In the genomic region with DNA sequence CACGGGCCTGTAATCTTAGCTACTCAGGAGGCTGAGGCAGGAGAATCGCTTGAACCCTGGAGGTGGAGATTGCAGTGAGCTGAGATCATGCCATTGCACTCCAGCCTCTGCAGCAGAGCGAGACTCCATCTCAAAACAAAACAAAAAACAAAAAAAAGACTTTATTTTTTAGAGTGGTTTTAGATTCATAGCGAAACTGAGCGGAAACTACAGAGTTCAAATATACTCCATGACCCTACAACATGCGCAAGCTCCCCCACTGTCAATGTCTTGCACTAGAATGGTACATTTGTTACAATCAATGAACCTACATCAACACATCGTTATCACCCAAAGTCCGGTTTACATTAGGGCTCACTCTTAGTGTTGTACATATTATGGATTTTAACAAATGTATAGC, we compare ENCODE assay signal across 10 cellular contexts. TPM values are rescaled to one million over a fixed set of nuclear protein-coding genes. Genes with fewer than 3 reads are reported as not detected.
DNase-seq lines count a peak whose midpoint lies in the region; ATAC-seq, FAIRE-seq and TF ChIP-seq lines count a peak whose summit lies in the region.
"Had no signal": no experiment of that assay in that cellular context is flagged by ENCODE, and none has a peak within 500 bp of the region (broad histone marks: within the 10 kb centered on the region; RNA-seq: fewer than 3 reads in every experiment).

No MANE protein-coding gene starts in this region.

- H3K4me3 ChIP-seq in aorta (ENCODE audit: low read length in 2 of 2) (no peak overlapping the region), small intestine (ENCODE audit: low read depth in 1 of 2, low read length in 2 of 2) (no peak overlapping the region), sigmoid colon (no peak overlapping the region), mammary epithelial cell (replicated peaks in 1 of 3; ENCODE audit: insufficient read depth in 1 of 3, low read depth in 2 of 3, low read length in 3 of 3) (no peak overlapping the region)

- no peak for TF ChIP-seq POLR2A in sigmoid colon (IDR thresholded peaks at IDR 0.05)

- FAIRE-seq in small intestine (lab: Jason Lieb, UNC) = no peak

- H3K79me2 ChIP-seq in mammary epithelial cell (ENCODE audit: insufficient read depth, low read length) = peaks cover 22% of the 10 kb centered on the region

- H3K36me3 ChIP-seq in aorta (ENCODE audit: control insufficient read depth in 1 of 2, insufficient read depth in 2 of 2, low read length in 1 of 2) (no peaks in the 10 kb centered on the region), small intestine (ENCODE audit: control insufficient read depth in 2 of 2, insufficient read depth in 2 of 2, low read length in 2 of 2) (no peaks in the 10 kb centered on the region), sigmoid colon (no peaks in the 10 kb centered on the region), mammary epithelial cell (ENCODE audit: insufficient read depth, low read length) (no peaks in the 10 kb centered on the region)

- dilution Hi-C loops in mammary epithelial cell (cut with HindIII; ENCODE audit: low sequenced_read_pairs) = no loop called here

- intact Hi-C loops in aorta (cut with DNase I) = no loop called here
- intact Hi-C loops in sigmoid colon (cut with DNase I) = loop anchor here (5.0 kb wide), 1 partner anchor 331 kb away; the partner anchor contains the start of gene UBP1
- intact Hi-C loops in mammary epithelial cell (cut with micrococcal nuclease) = loop anchor here (5.0 kb wide), 1 partner anchor 164 kb away; no protein-coding TSS in a partner anchor

- no peaks in the 10 kb centered on the region for H3K4me1 ChIP-seq in aorta (ENCODE audit: control insufficient read depth in 1 of 2, insufficient read depth in 2 of 2, low read length in 2 of 2)
- H3K4me1 ChIP-seq in small intestine (ENCODE audit: control insufficient read depth in 2 of 2, insufficient read depth in 1 of 2, low read depth in 1 of 2, low read length in 1 of 2) = peaks cover 2 to 3% of the 10 kb centered on the region in 2 donors
- peaks cover 0 to 18% (median 6%) of the 10 kb centered on the region in 4 donors for H3K4me1 ChIP-seq in sigmoid colon
- no peaks in the 10 kb centered on the region for H3K4me1 ChIP-seq in mammary epithelial cell (ENCODE audit: insufficient read depth, low read length)

- H2AFZ ChIP-seq in mammary epithelial cell (ENCODE audit: low read depth, low read length) = no peak overlapping the region

- H3K27me3 ChIP-seq in aorta (ENCODE audit: control insufficient read depth in 1 of 2, insufficient read depth in 2 of 2, low read length in 1 of 2) = no peaks in the 10 kb centered on the region
- no peaks in the 10 kb centered on the region for H3K27me3 ChIP-seq in small intestine (ENCODE audit: control insufficient read depth in 2 of 2, insufficient read depth in 2 of 2, low read length in 2 of 2)
- no peaks in the 10 kb centered on the region for H3K27me3 ChIP-seq in sigmoid colon
- no peaks in the 10 kb centered on the region for H3K27me3 ChIP-seq in mammary epithelial cell (ENCODE audit: insufficient read depth, low read length)

- BruUV-seq in mammary epithelial cell (replicated peaks; lab: Mats Ljungman, UMichigan) = no TSS peak

- ATAC-seq in GM19043 (IDR thresholded peaks at IDR 0.05; ENCODE audit: low read depth, unreplicated experiment) (peak; percentile 36), HG02798 (IDR thresholded peaks at IDR 0.05; ENCODE audit: poor library complexity, unreplicated experiment) (peak; percentile 28), HG03565 (IDR thresholded peaks at IDR 0.05; ENCODE audit: unreplicated experiment) (peak; percentile 42), aorta (ENCODE audit: low FRiP score) (no peak)

- CTCF ChIA-PET in mammary epithelial cell (lab: Charles Lee; ENCODE audit: low non-redundant PET) = no interaction called here

- 96 to 97% methylated on average over 8 of the region's 8 CpGs for WGBS in aorta, 2 donors
- WGBS in small intestine, 3 donors = 73 to 92% (median 87%) methylated on average over 8 of the region's 8 CpGs
- 83 to 92% methylated on average over 8 of the region's 8 CpGs for WGBS in sigmoid colon, 2 donors
- 96% methylated on average over 8 of the region's 8 CpGs for WGBS in mammary epithelial cell (ENCODE audit: low coverage, missing lambda C conversion rate)

- TF ChIP-seq EP300 in sigmoid colon (IDR thresholded peaks at IDR 0.05) = no peak

- TF ChIP-seq CTCF in GM10266 (IDR thresholded peaks at IDR 0.05; ENCODE audit: control insufficient read depth, insufficient read depth, low read depth, missing control alignments) (no peak), sigmoid colon (IDR thresholded peaks at IDR 0.05) (no peak), mammary epithelial cell (conservative IDR thresholded peaks at IDR 0.05 in 1 of 2, IDR thresholded peaks at IDR 0.05 in 1 of 2; ENCODE audit: extremely low read depth in 1 of 2, insufficient read depth in 1 of 2, low read depth in 1 of 2, low read length in 2 of 2) (no peak)

- H3K9me3 ChIP-seq in aorta (ENCODE audit: control insufficient read depth, low read length) = no peaks in the 10 kb centered on the region
- no peaks in the 10 kb centered on the region for H3K9me3 ChIP-seq in small intestine (ENCODE audit: control insufficient read depth, low read depth)
- no peaks in the 10 kb centered on the region for H3K9me3 ChIP-seq in sigmoid colon
- H3K9me3 ChIP-seq in mammary epithelial cell (replicated peaks; ENCODE audit: insufficient read depth, low read length) = no peaks in the 10 kb centered on the region

- no peak overlapping the region for H3K4me2 ChIP-seq in mammary epithelial cell (ENCODE audit: insufficient read depth, low read depth, low read length)

- in situ Hi-C loops in mammary epithelial cell (cut with MboI; ENCODE audit: low sequenced_read_pairs in 2 of 2) = no loop called here

- DNase-seq in GM10266 (ENCODE audit: extremely low spot score) (peak; percentile 51), aorta (no peak), small intestine (no peak), sigmoid colon (no peak), mammary epithelial cell (no peak)
- DNase-seq: anterior cingulate cortex, NCI-H2029 had no signal

- no peaks in the 10 kb centered on the region for H4K20me1 ChIP-seq in mammary epithelial cell (ENCODE audit: insufficient read depth, low read length)

- no peak overlapping the region for H3K9ac ChIP-seq in mammary epithelial cell (ENCODE audit: insufficient read depth, low read length)

- H3K27ac ChIP-seq in aorta (ENCODE audit: low read depth in 1 of 2, low read length in 2 of 2) (no peak overlapping the region), small intestine (ENCODE audit: low read depth in 1 of 2, low read length in 1 of 2) (no peak overlapping the region), sigmoid colon (no peak overlapping the region), mammary epithelial cell (ENCODE audit: insufficient read depth, low read depth, low read length) (no peak overlapping the region)

RNA-seq across cellular contexts. Expression of gene CRTAP, which starts 2.2 kb away (rescaled TPM):
- total RNA-seq in aorta (100 to 1,000 TPM; 297 to 370 TPM), sigmoid colon (100 to 1,000 TPM; 245 to 509 (median 309) TPM), mammary epithelial cell (100 to 1,000 TPM; 109 to 171 TPM)
- polyA plus RNA-seq in aorta (100 to 1,000 TPM; 282 to 287 TPM), small intestine (10 to 100 TPM; 13.0 to 90.7 (median 50.8) TPM), sigmoid colon (100 to 1,000 TPM in 1 of 3 donors, 10 to 100 TPM in 2; 25.7 to 124 (median 72.3) TPM), mammary epithelial cell (143 TPM)
- 158 TPM for polyA minus RNA-seq in mammary epithelial cell

RNA-seq across cellular contexts. Expression of gene GLB1, which starts 14.6 kb away (rescaled TPM):
- total RNA-seq in aorta = 10 to 100 TPM; 31.0 to 56.9 TPM
- 10 to 100 TPM; 14.1 to 17.5 TPM for polyA plus RNA-seq in aorta
- polyA plus RNA-seq in small intestine = 10 to 100 TPM; 19.2 to 29.8 (median 19.5) TPM
- total RNA-seq in sigmoid colon = 10 to 100 TPM; 36.5 to 55.4 (median 40.0) TPM
- polyA plus RNA-seq in sigmoid colon = 10 to 100 TPM; 28.2 to 32.9 (median 30.5) TPM
- 10 to 100 TPM; 74.2 to 74.5 TPM for total RNA-seq in mammary epithelial cell
- polyA plus RNA-seq in mammary epithelial cell = 61.6 TPM
- polyA minus RNA-seq in mammary epithelial cell = 90.5 TPM

RNA-seq across cellular contexts. Expression of gene TMPPE, which starts 14.6 kb away (rescaled TPM):
- 1 to 10 TPM; 7.8 to 8.2 TPM for total RNA-seq in aorta
- under 1 TPM; 0.38 to 0.43 TPM for polyA plus RNA-seq in aorta
- polyA plus RNA-seq in small intestine = 1 to 10 TPM in 1 of 3 donors, under 1 TPM in 1, not detected in 1; 0.27 to 2.2 TPM
- 1 to 10 TPM; 4.2 to 5.8 (median 4.8) TPM for total RNA-seq in sigmoid colon
- 1 to 10 TPM in 1 of 3 donors, under 1 TPM in 1, not detected in 1; 0.92 to 3.4 TPM for polyA plus RNA-seq in sigmoid colon
- total RNA-seq in mammary epithelial cell = 10 to 100 TPM; 10.3 to 10.7 TPM
- 4.4 TPM for polyA plus RNA-seq in mammary epithelial cell
- polyA minus RNA-seq in mammary epithelial cell = 21.8 TPM

Comparison
In these comparisons a context has a peak if more than half of its experiments do, and no peak if none do; other contexts are left out.
1. intact Hi-C loops: an anchor here in sigmoid colon (5.0 kb wide) and mammary epithelial cell (5.0 kb wide); none called in aorta.